ENCODE assay signal across 15 cellular contexts in genomic region chr20:38339521-38339896, GRCh38. TPM values are rescaled to one million over a fixed set of nuclear protein-coding genes. Genes with fewer than 3 reads are reported as not detected.
"Had no signal": no experiment of that assay in that cellular context is flagged by ENCODE, and none has a peak within 500 bp of the region (broad histone marks: within the 10 kb centered on the region; RNA-seq: fewer than 3 reads in every experiment).

No MANE protein-coding gene starts in this region.

RNA-seq across cellular contexts. Expression of gene LBP, which starts 6.8 kb away (rescaled TPM):
- total RNA-seq: activated naive CD4-positive, alpha-beta T cell treated with anti-CD3 and anti-CD28 coated beads for 36 hours; activated naive CD4-positive, alpha-beta T cell treated with anti-CD3 and anti-CD28 coated beads, Interleukin-2, amount 50 U/mL, for 72 hours; activated naive CD8-positive, alpha-beta T cell treated with anti-CD3 and anti-CD28 coated beads for 36 hours; activated naive CD8-positive, alpha-beta T cell treated with anti-CD3 and anti-CD28 coated beads, Interleukin-2, amount 10 ng/mL, durations not matched to agents 7 days and 5 days; activated T-cell treated with anti-CD3 and anti-CD28 coated beads, Interleukin-2, amount 50 U/mL, for 72 hours; activated T-helper 1 cell treated with anti-CD3 and anti-CD28 coated beads, Interleukin-12 subunit alpha, Interleukin-12 subunit beta, Interleukin-2, Interleukin-4 antibody, amounts not matched to agents 30 ng/mL and 10 ng/mL and 1 ng/mL, durations not matched to agents 14 hours and 24 hours and 36 hours; activated T-helper 17 cell treated with anti-CD3 and anti-CD28 coated beads, Interleukin-2, amount 50 U/mL, for 72 hours; activated T-helper 2 cell treated with anti-CD3 and anti-CD28 coated beads, Interferon-gamma antibody, Interleukin-2, Interleukin-4, amounts not matched to agents 10 μg/mL and 5 μg/mL and 100 μg/mL, durations not matched to agents 14 hours and 24 hours and 36 hours; astrocyte; bronchial epithelial cell; cardiac muscle cell; chondrocyte had no signal
- polyA plus RNA-seq: cardiac muscle cell had no signal

RNA-seq across cellular contexts. Expression of gene BPI, which starts 35.6 kb away (rescaled TPM):
- total RNA-seq: activated naive CD4-positive, alpha-beta T cell treated with anti-CD3 and anti-CD28 coated beads for 36 hours; activated naive CD4-positive, alpha-beta T cell treated with anti-CD3 and anti-CD28 coated beads, Interleukin-2, amount 50 U/mL, for 72 hours; activated naive CD8-positive, alpha-beta T cell treated with anti-CD3 and anti-CD28 coated beads for 36 hours; activated naive CD8-positive, alpha-beta T cell treated with anti-CD3 and anti-CD28 coated beads, Interleukin-2, amount 10 ng/mL, durations not matched to agents 7 days and 5 days; activated T-cell treated with anti-CD3 and anti-CD28 coated beads, Interleukin-2, amount 50 U/mL, for 4 hours; activated T-cell treated with anti-CD3 and anti-CD28 coated beads, Interleukin-2, amount 50 U/mL, for 72 hours; activated T-helper 1 cell treated with anti-CD3 and anti-CD28 coated beads, Interleukin-12 subunit alpha, Interleukin-12 subunit beta, Interleukin-2, Interleukin-4 antibody, amounts not matched to agents 30 ng/mL and 10 ng/mL and 1 ng/mL, durations not matched to agents 14 hours and 24 hours and 36 hours; activated T-helper 17 cell treated with anti-CD3 and anti-CD28 coated beads, Interleukin-2, amount 50 U/mL, for 72 hours; activated T-helper 2 cell treated with anti-CD3 and anti-CD28 coated beads, Interferon-gamma antibody, Interleukin-2, Interleukin-4, amounts not matched to agents 10 μg/mL and 5 μg/mL and 100 μg/mL, durations not matched to agents 14 hours and 24 hours and 36 hours; ascending aorta; astrocyte; body of pancreas; bronchial epithelial cell; cardiac muscle cell had no signal
- polyA plus RNA-seq: cardiac muscle cell had no signal
